ENCODE assay signal across 23 cellular contexts in the genomic region with DNA sequence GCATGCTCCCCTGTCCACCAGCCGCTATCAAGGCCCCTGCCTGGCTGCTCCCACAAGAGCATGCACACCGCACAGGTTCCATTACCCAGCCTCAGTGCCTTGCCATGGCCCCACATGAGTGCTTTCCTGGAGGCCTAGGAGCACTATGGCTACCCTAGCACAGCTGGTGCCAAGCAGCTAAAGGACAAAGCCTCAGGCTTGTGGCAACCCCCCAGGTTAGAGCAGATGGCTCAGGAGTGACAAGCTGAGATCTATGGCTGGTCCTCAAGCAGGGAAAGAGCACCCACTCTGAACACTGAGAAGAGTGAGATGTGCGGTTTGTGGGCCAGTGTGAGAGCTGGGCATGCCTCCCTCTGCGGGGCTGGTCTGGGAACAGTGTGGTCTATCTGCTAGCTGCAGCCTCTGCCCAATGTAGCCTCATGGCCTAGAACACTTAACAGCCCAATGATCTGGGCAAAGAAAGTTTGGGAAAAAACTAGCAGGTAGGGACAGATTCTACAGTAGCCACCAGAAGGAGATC.
"Had no signal": no experiment of that assay in that cellular context is flagged by ENCODE, and none has a peak within 500 bp of the region (broad histone marks: within the 10 kb centered on the region; RNA-seq: fewer than 3 reads in every experiment).

No MANE protein-coding gene starts in this region.

- H3K9me3 ChIP-seq: colonic mucosa, lower lobe of right lung, testis had no signal

- H3K36me3 Mint-ChIP-seq: brain, type B pancreatic cell had no signal

- H3K4me1 Mint-ChIP-seq: brain had no signal

- ATAC-seq: activated naive CD8-positive, alpha-beta T cell treated with anti-CD3 and anti-CD28 coated beads, Interleukin-2, amount 50 U/mL, for 24 hours; left colon had no signal

- H3K27ac ChIP-seq: colonic mucosa, epithelial cell of prostate, hepatocyte, lower lobe of right lung, testis had no signal

- H3K4me3 ChIP-seq: colonic mucosa, hepatocyte, lower lobe of right lung, testis had no signal

- H3K27ac Mint-ChIP-seq: activated CD4-positive, alpha-beta memory T cell treated with anti-CD3 and anti-CD28 coated beads, Interleukin-2, amount 10 ng/mL, durations not matched to agents 7 days and 5 days; activated naive CD4-positive, alpha-beta T cell treated with anti-CD3 and anti-CD28 coated beads, Interleukin-2, amount 10 ng/mL, durations not matched to agents 7 days and 5 days; activated naive CD8-positive, alpha-beta T cell treated with anti-CD3 and anti-CD28 coated beads, Interleukin-2, amount 50 U/mL, for 24 hours; activated T-cell treated with anti-CD3 and anti-CD28 coated beads, Interleukin-2, amount 50 U/mL, for 24 hours; brain; progenitor cell of endocrine pancreas; type B pancreatic cell had no signal

- H2AFZ ChIP-seq: hepatocyte had no signal

- H3K27me3 ChIP-seq: colonic mucosa, hepatocyte, testis had no signal

- DNase-seq: activated CD4-positive, alpha-beta memory T cell treated with anti-CD3 and anti-CD28 coated beads, Interleukin-2, amount 10 ng/mL, durations not matched to agents 7 days and 5 days; activated CD4-positive, alpha-beta T cell treated with anti-CD3 and anti-CD28 coated beads for 48 hours; activated CD4-positive, CD25-positive, alpha-beta regulatory T cell; activated effector memory CD4-positive, alpha-beta T cell treated with Interleukin-2 at 50 U/mL for 16 hours; activated naive CD4-positive, alpha-beta T cell treated with anti-CD3 and anti-CD28 coated beads, Interleukin-2, amount 10 ng/mL, durations not matched to agents 7 days and 5 days; activated naive CD8-positive, alpha-beta T cell treated with anti-CD3 and anti-CD28 coated beads, Interleukin-2, amount 50 U/mL, for 24 hours; activated T-cell treated with anti-CD3 and anti-CD28 coated beads, Interleukin-2, amount 50 U/mL, for 24 hours; anterior cingulate cortex; central memory CD4-positive, alpha-beta T cell; colonic mucosa; endodermal cell; foreskin fibroblast; islet precursor cell; left colon; lower lobe of right lung; stimulated activated CD4-positive, alpha-beta T cell treated with anti-CD3 and anti-CD28 coated beads, Interleukin-2, amount 100 ng/mL, for 24 hours; T1000; testis had no signal

- H3K4me3 Mint-ChIP-seq: activated CD4-positive, alpha-beta memory T cell treated with anti-CD3 and anti-CD28 coated beads, Interleukin-2, amount 10 ng/mL, durations not matched to agents 7 days and 5 days; activated naive CD4-positive, alpha-beta T cell treated with anti-CD3 and anti-CD28 coated beads, Interleukin-2, amount 10 ng/mL, durations not matched to agents 7 days and 5 days; activated naive CD8-positive, alpha-beta T cell treated with anti-CD3 and anti-CD28 coated beads, Interleukin-2, amount 50 U/mL, for 24 hours; activated T-cell treated with anti-CD3 and anti-CD28 coated beads, Interleukin-2, amount 50 U/mL, for 24 hours; brain; endodermal cell; type B pancreatic cell had no signal

- H3K4me1 ChIP-seq: colonic mucosa, testis had no signal

- H3K36me3 ChIP-seq: colonic mucosa, lower lobe of right lung had no signal

- H3K27me3 Mint-ChIP-seq: activated CD4-positive, alpha-beta memory T cell treated with anti-CD3 and anti-CD28 coated beads, Interleukin-2, amount 10 ng/mL, durations not matched to agents 7 days and 5 days; activated naive CD8-positive, alpha-beta T cell treated with anti-CD3 and anti-CD28 coated beads, Interleukin-2, amount 50 U/mL, for 24 hours; activated T-cell treated with anti-CD3 and anti-CD28 coated beads, Interleukin-2, amount 50 U/mL, for 24 hours; brain; type B pancreatic cell had no signal

- H3K79me2 ChIP-seq: hepatocyte had no signal

- H3K4me2 ChIP-seq: hepatocyte had no signal
